21 cellular contexts compared by ENCODE assay signal in the genomic region with DNA sequence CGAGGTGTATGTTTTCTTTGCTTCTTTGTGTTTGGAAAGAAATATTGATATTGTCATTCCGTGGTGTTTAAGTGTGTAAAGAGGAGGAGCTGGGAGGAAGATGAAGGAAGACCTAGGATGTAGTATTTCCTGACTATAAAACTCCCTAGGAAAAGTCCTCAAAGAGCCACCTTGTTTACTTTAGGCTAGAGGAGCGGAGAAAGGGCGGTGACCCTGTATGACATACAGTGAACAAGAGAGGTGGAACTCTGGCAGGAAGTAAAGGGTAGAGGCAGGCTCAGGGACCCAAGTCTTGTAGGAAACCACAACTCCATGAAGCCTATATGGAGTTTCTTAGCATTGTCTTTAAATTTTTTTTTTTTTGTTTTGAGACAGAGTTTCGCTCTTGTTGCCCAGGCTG. TPM values are rescaled to one million over a fixed set of nuclear protein-coding genes. Genes with fewer than 3 reads are reported as not detected.
A peak's percentile ranks its signal among the peaks of the same experiment; 100 is the strongest.
DNase-seq lines count a peak whose midpoint lies in the region; ATAC-seq and TF ChIP-seq lines count a peak whose summit lies in the region.
"Had no signal": no experiment of that assay in that cellular context is flagged by ENCODE, and none has a peak within 500 bp of the region (broad histone marks: within the 10 kb centered on the region; RNA-seq: fewer than 3 reads in every experiment).

No MANE protein-coding gene starts in this region.

- peak overlapping the region; percentile 89 for H3K27ac Mint-ChIP-seq in activated CD4-positive, alpha-beta T cell treated with anti-CD3 and anti-CD28 coated beads, Interleukin-2, amount 10 ng/mL, durations not matched to agents 7 days and 5 days
- H3K27ac Mint-ChIP-seq in T-cell (peak overlapping the region in 1 of 2 donors; percentile 98), progenitor cell of endocrine pancreas (peak overlapping the region; percentile 58)
- H3K27ac Mint-ChIP-seq: naive B cell; stimulated activated effector memory CD8-positive, alpha-beta T cell treated with anti-CD3 and anti-CD28 coated beads, Interleukin-12 subunit alpha, Interleukin-12 subunit beta, amount 100 ng/mL, for 72 hours had no signal

- H3K4me1 ChIP-seq in aorta (ENCODE audit: control insufficient read depth in 1 of 2, insufficient read depth in 2 of 2, low read length in 2 of 2), result peaks cover 3 to 7% of the 10 kb centered on the region in 2 donors

- H3K9me3 ChIP-seq in aorta (ENCODE audit: control insufficient read depth, low read length), result no peaks in the 10 kb centered on the region
- H3K9me3 ChIP-seq: tibial artery had no signal

- no peaks in the 10 kb centered on the region for H3K36me3 ChIP-seq in aorta (ENCODE audit: control insufficient read depth in 1 of 2, insufficient read depth in 2 of 2, low read length in 1 of 2)
- H3K36me3 ChIP-seq: BLaER1, tibial artery had no signal

- DNase-seq in activated CD4-positive, alpha-beta T cell treated with anti-CD3 and anti-CD28 coated beads, Interleukin-2, amount 10 ng/mL, durations not matched to agents 7 days and 5 days, result no peak
- DNase-seq in activated CD4-positive, alpha-beta T cell treated with anti-CD3 and anti-CD28 coated beads, Interleukin-2, amount 50 U/mL, for 1 hour, result no peak
- DNase-seq in T-cell, result peak in 1 of 34 experiments; percentile 16
- DNase-seq in epithelial cell of prostate (ENCODE audit: low read depth, low spot score), result no peak
- DNase-seq in progenitor cell of endocrine pancreas (ENCODE audit: low spot score, unreplicated experiment), result no peak
- no peak for DNase-seq in left lobe of liver (ENCODE audit: low spot score)
- no peak for DNase-seq in aorta
- no peak for DNase-seq in dermis blood vessel endothelial cell
- DNase-seq: activated CD4-positive, alpha-beta T cell treated with anti-CD3 and anti-CD28 coated beads for 1 hour; amygdala; DMS79; IMR-90; MV-4-11; naive B cell; NCI-H2107; NCI-H524 treated with DMSO at 0.1 percent for 48 hours; SIG-M5; T-helper 9 cell; tibial artery had no signal

- no peaks in the 10 kb centered on the region for H3K27me3 ChIP-seq in aorta (ENCODE audit: control insufficient read depth in 1 of 2, insufficient read depth in 2 of 2, low read length in 1 of 2)
- H3K27me3 ChIP-seq: BLaER1, tibial artery had no signal

- peak in 2 of 4 experiments; percentile 67 to 87 for ATAC-seq in T-cell (replicated peaks in 1 of 4)
- no peak for ATAC-seq in left lobe of liver
- ATAC-seq in aorta (ENCODE audit: low FRiP score), result no peak
- ATAC-seq: stimulated activated effector memory CD8-positive, alpha-beta T cell treated with anti-CD3 and anti-CD28 coated beads, Interleukin-12 subunit alpha, Interleukin-12 subunit beta, amount 100 ng/mL, for 72 hours had no signal

- H3K27me3 Mint-ChIP-seq in activated CD4-positive, alpha-beta T cell treated with anti-CD3 and anti-CD28 coated beads, Interleukin-2, amount 10 ng/mL, durations not matched to agents 7 days and 5 days, result no peaks in the 10 kb centered on the region
- H3K27me3 Mint-ChIP-seq in T-cell, result no peaks in the 10 kb centered on the region
- H3K27me3 Mint-ChIP-seq in progenitor cell of endocrine pancreas, result no peaks in the 10 kb centered on the region

- peaks cover 4% of the 10 kb centered on the region for H3K36me3 Mint-ChIP-seq in activated CD4-positive, alpha-beta T cell treated with anti-CD3 and anti-CD28 coated beads, Interleukin-2, amount 10 ng/mL, durations not matched to agents 7 days and 5 days (ENCODE audit: low read depth)
- H3K36me3 Mint-ChIP-seq in T-cell (no peaks in the 10 kb centered on the region), progenitor cell of endocrine pancreas (ENCODE audit: insufficient read depth) (peaks cover 6% of the 10 kb centered on the region)
- H3K36me3 Mint-ChIP-seq: naive B cell; stimulated activated effector memory CD8-positive, alpha-beta T cell treated with anti-CD3 and anti-CD28 coated beads, Interleukin-12 subunit alpha, Interleukin-12 subunit beta, amount 100 ng/mL, for 72 hours had no signal

- 73 to 83% methylated on average over 5 of the region's 5 CpGs for WGBS in aorta, 2 donors

- H3K4me3 Mint-ChIP-seq in activated CD4-positive, alpha-beta T cell treated with anti-CD3 and anti-CD28 coated beads, Interleukin-2, amount 10 ng/mL, durations not matched to agents 7 days and 5 days, result peak overlapping the region; percentile 29
- peak overlapping the region in 2 of 3 donors; percentile 67 to 80 for H3K4me3 Mint-ChIP-seq in T-cell
- no peak overlapping the region for H3K4me3 Mint-ChIP-seq in progenitor cell of endocrine pancreas (ENCODE audit: low read depth)
- H3K4me3 Mint-ChIP-seq: naive B cell; stimulated activated effector memory CD8-positive, alpha-beta T cell treated with anti-CD3 and anti-CD28 coated beads, Interleukin-12 subunit alpha, Interleukin-12 subunit beta, amount 100 ng/mL, for 72 hours had no signal

- H3K4me1 Mint-ChIP-seq in activated CD4-positive, alpha-beta T cell treated with anti-CD3 and anti-CD28 coated beads, Interleukin-2, amount 10 ng/mL, durations not matched to agents 7 days and 5 days, result peaks cover 22% of the 10 kb centered on the region
- H3K4me1 Mint-ChIP-seq in T-cell, result peaks cover 21 to 79% (median 68%) of the 10 kb centered on the region in 3 donors
- peaks cover 48% of the 10 kb centered on the region for H3K4me1 Mint-ChIP-seq in progenitor cell of endocrine pancreas (ENCODE audit: low read depth)

- no peak for TF ChIP-seq CTCF in progenitor cell of endocrine pancreas (IDR thresholded peaks at IDR 0.05; ENCODE audit: unreplicated experiment)

- peaks cover 3% of the 10 kb centered on the region for H3K9me3 Mint-ChIP-seq in activated CD4-positive, alpha-beta T cell treated with anti-CD3 and anti-CD28 coated beads, Interleukin-2, amount 10 ng/mL, durations not matched to agents 7 days and 5 days
- H3K9me3 Mint-ChIP-seq in T-cell, result peaks cover 0 to 5% (median 4%) of the 10 kb centered on the region in 3 donors
- peaks cover 6% of the 10 kb centered on the region for H3K9me3 Mint-ChIP-seq in progenitor cell of endocrine pancreas (ENCODE audit: low read depth)

- POLR2A ChIA-PET in activated CD4-positive, alpha-beta T cell treated with anti-CD3 and anti-CD28 coated beads, Interleukin-2, amount 10 ng/mL, durations not matched to agents 7 days and 5 days (lab: Charles Lee), result no interaction called here
- POLR2A ChIA-PET in T-cell (lab: Charles Lee), result no interaction called here

- intact Hi-C loops in aorta (cut with DNase I), result no loop called here

- CTCF ChIA-PET in activated CD4-positive, alpha-beta T cell treated with anti-CD3 and anti-CD28 coated beads, Interleukin-2, amount 10 ng/mL, durations not matched to agents 7 days and 5 days (lab: Charles Lee), result no interaction called here
- CTCF ChIA-PET in T-cell (lab: Charles Lee), result interaction anchor here in 1 of 2 donors (0.7 kb wide), 1 partner anchor 100 kb away, joined by 4 read pairs; no protein-coding TSS in a partner anchor

- H3K27ac ChIP-seq in epithelial cell of prostate (peak overlapping the region; percentile 77), aorta (ENCODE audit: low read depth in 1 of 2, low read length in 2 of 2) (no peak overlapping the region)
- H3K27ac ChIP-seq: BLaER1, tibial artery had no signal

- no peak overlapping the region for H3K4me3 ChIP-seq in aorta (ENCODE audit: low read length in 2 of 2)
- H3K4me3 ChIP-seq: BLaER1, tibial artery had no signal

RNA-seq across cellular contexts. Expression of a gene that starts 14.0 kb away (rescaled TPM):
- total RNA-seq in activated CD4-positive, alpha-beta T cell treated with anti-CD3 and anti-CD28 coated beads, Interleukin-2, amount 10 ng/mL, durations not matched to agents 7 days and 5 days, result 1 to 10 TPM; 2.2 to 2.4 TPM
- total RNA-seq in T-cell (10 to 100 TPM in 4 of 5 donors, 1 to 10 TPM in 1; 5.3 to 30.3 (median 14.1) TPM), progenitor cell of endocrine pancreas (48.2 and 48.6 TPM in 2 replicates), left lobe of liver (66.4 TPM), aorta (100 to 1,000 TPM; 127 to 149 TPM), dermis blood vessel endothelial cell (48.5 and 78.3 TPM in 2 replicates)
- 10 to 100 TPM; 71.6 to 80.3 TPM for polyA plus RNA-seq in aorta
